Comparison of ENCODE assay signal across 12 cellular contexts in the genomic region with DNA sequence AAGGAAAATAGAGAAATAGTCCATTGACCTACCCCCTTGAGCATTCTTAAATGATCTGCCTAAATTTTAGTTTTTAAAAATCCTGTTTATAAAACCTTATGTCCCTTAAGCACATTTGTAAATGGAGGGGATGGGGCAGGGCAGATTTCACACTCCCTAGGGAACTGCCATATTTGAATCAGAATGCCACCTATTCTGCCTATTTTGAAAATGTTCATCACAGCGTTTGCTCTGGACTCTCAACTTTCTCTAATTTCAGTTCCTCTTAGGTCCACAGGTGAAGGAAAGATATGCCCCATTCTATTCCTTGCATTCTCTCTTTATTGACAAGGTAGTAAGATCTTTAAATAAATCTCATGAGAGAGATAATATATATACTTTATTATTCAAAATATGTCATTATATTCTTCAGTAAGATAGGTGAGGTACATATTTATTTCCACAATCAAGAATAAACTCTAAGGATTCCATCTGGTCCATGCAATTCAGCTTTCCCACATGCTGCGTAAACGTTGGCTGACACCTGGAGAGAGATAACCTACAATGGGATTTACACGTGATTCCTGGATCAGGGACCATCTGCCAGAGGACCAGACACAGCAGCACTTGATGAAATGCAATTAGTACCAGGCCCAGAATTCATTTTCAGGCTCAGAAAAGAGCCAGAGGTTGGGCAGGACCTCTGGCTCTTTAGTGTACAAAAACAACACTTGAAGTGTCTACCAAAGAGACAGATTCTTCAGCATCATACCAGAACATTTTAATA. TPM values are rescaled to one million over a fixed set of nuclear protein-coding genes. Genes with fewer than 3 reads are reported as not detected.
A peak's percentile ranks its signal among the peaks of the same experiment; 100 is the strongest.
DNase-seq lines count a peak whose midpoint lies in the region; ATAC-seq and TF ChIP-seq lines count a peak whose summit lies in the region.
"Had no signal": no experiment of that assay in that cellular context is flagged by ENCODE, and none has a peak within 500 bp of the region (broad histone marks: within the 10 kb centered on the region; RNA-seq: fewer than 3 reads in every experiment).

No MANE protein-coding gene starts in this region.

- H3K4me1 ChIP-seq in BE2C, result peaks cover 18% of the 10 kb centered on the region
- H3K4me1 ChIP-seq: colonic mucosa had no signal

- no peaks in the 10 kb centered on the region for H3K9me3 ChIP-seq in BE2C
- H3K9me3 ChIP-seq: colonic mucosa, HAP-1 had no signal

- H3K4me3 ChIP-seq in BE2C (ENCODE audit: low read depth, low read length) (no peak overlapping the region), coronary artery (peak overlapping the region; percentile 97)

- no peaks in the 10 kb centered on the region for H3K36me3 ChIP-seq in BE2C
- H3K36me3 ChIP-seq: colonic mucosa, HAP-1 had no signal

- no peaks in the 10 kb centered on the region for H3K27me3 ChIP-seq in BE2C
- H3K27me3 ChIP-seq: colonic mucosa had no signal

- DNase-seq in BE2C, result peak; percentile 65
- DNase-seq in D341Med (ENCODE audit: low spot score), result peak; percentile 61
- peak; percentile 11 for DNase-seq in NCI-H774 (lab: John Stamatoyannopoulos, UW)
- no peak for DNase-seq in coronary artery (ENCODE audit: low spot score)
- DNase-seq in stimulated activated CD8-positive, alpha-beta memory T cell treated with anti-CD3 and anti-CD28 coated beads, Interleukin-4, amount 100 ng/mL, for 48 hours, result no peak
- DNase-seq in DMS114 treated with DMSO at 0.1 percent for 48 hours (lab: John Stamatoyannopoulos, UW; ENCODE audit: unreplicated experiment), result no peak
- DNase-seq: colonic mucosa; NCI-H1436 treated with DMSO at 0.1 percent for 48 hours; stimulated activated naive B cell treated with anti-CD40 and anti-IgM and Interleukin-4, amounts not matched to agents 10 μg/mL and 1 μg/mL and 100 μg/mL, for 72 hours had no signal

- no peak overlapping the region for H3K27ac ChIP-seq in coronary artery

- no peak for TF ChIP-seq CTCF in BE2C (IDR thresholded peaks at IDR 0.05; ENCODE audit: low read depth, low read length)
- no peak for TF ChIP-seq CTCF in coronary artery (IDR thresholded peaks at IDR 0.05)

- ATAC-seq in HG02571 (IDR thresholded peaks at IDR 0.05; ENCODE audit: unreplicated experiment) (no peak), GM21723 (IDR thresholded peaks at IDR 0.05; ENCODE audit: unreplicated experiment) (no peak)

RNA-seq across cellular contexts. Expression of a gene that starts 1.2 kb away (rescaled TPM):
- 9.3 TPM for polyA plus RNA-seq in BE2C (2012; ENCODE audit: insufficient read depth, insufficient read length, low read depth)

Comparison
In these comparisons a context has a peak if more than half of its experiments do, and no peak if none do; other contexts are left out.
1. DNase-seq: peak in BE2C (single experiment), D341Med (single experiment) and NCI-H774 (single experiment); none in coronary artery (single experiment), stimulated activated CD8-positive, alpha-beta memory T cell treated with anti-CD3 and anti-CD28 coated beads, Interleukin-4, amount 100 ng/mL, for 48 hours (single experiment) and DMS114 treated with DMSO at 0.1 percent for 48 hours (single experiment).